ENCODE assay signal across 1 cellular context in the genomic region with DNA sequence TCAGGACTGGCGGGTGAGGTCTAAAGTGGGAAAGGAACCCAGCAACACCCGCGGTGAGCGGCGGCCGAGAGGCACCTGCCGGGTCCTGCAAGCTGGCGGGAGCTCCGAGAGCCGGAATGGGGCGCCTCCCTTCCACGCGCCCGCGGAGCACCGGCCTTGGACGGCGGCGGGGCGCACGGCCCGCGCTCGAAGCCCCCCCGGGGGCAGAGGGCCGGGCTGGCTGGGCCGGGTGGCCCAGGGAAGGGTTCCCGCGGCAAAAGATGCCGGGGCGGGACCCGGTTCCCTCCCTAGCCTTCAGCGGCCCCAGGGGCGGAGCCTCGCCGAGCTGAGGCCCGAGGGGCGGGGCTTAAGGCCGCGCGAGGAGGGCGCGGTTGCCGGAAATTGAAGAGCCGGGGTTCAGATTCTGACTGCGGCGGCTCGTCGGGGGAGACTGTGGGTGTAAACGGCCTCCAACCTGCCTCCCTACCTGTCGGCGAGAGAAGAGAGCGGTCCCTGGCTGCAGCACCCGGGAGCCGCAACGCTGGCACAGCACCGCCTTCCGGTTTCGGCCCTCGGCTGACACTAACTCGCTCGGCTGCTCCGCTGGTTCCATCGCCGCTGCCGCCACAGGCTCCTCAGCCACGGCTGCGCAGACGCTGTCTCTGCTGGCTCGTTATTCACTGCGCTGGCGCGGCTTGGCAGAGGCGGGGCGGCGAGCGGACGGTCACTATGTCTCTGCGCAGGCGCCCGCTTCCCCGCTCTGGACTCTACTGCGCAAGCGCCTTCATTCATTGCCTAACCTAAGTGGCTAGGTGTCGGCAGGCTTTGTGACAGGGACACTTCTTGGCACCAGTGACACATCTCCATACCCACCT.
A peak's percentile ranks its signal among the peaks of the same experiment; 100 is the strongest.
TF ChIP-seq lines count a peak whose summit lies in the region.

A gene (minus strand): TSS at position 643 of the 854 bp plus-strand sequence. CDS start 51 bp downstream, at position 592.

TF ChIP-seq in K562, 482 proteins besides CTCF, POLR2A, EP300 and RAD21 (continued from another document and continues in another):
- TF ChIP-seq, protein P1, sequence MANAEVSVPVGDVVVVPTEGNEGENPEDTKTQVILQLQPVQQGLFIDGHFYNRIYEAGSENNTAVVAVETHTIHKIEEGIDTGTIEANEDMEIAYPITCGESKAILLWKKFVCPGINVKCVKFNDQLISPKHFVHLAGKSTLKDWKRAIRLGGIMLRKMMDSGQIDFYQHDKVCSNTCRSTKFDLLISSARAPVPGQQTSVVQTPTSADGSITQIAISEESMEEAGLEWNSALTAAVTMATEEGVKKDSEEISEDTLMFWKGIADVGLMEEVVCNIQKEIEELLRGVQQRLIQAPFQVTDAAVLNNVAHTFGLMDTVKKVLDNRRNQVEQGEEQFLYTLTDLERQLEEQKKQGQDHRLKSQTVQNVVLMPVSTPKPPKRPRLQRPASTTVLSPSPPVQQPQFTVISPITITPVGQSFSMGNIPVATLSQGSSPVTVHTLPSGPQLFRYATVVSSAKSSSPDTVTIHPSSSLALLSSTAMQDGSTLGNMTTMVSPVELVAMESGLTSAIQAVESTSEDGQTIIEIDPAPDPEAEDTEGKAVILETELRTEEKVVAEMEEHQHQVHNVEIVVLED (CRISPR knock-in tag; IDR thresholded peaks at IDR 0.05), result peak; percentile 58
- TF ChIP-seq L3MBTL2 (IDR thresholded peaks at IDR 0.05) (peak; percentile 88), ZNF586 (CRISPR knock-in tag; conservative IDR thresholded peaks at IDR 0.05) (no peak), ELF2 (CRISPR knock-in tag; IDR thresholded peaks at IDR 0.05) (peak; percentile 84), ESRRB (CRISPR knock-in tag; IDR thresholded peaks at IDR 0.05; ENCODE audit: borderline replicate concordance) (no peak), CTBP1 (IDR thresholded peaks at IDR 0.05; ENCODE audit: borderline replicate concordance) (peak; percentile 97), MCM5 (IDR thresholded peaks at IDR 0.05; ENCODE audit: low read depth) (no peak), ZBTB8A (IDR thresholded peaks at IDR 0.05; ENCODE audit: partially characterized antibody) (no peak), ZSCAN29 (IDR thresholded peaks at IDR 0.05) (0 out of 2 replicates have a peak, but pooled peaks have one; percentile 69), ZNF830 (CRISPR knock-in tag; IDR thresholded peaks at IDR 0.05) (no peak), JUNB (CRISPR knock-in tag; conservative IDR thresholded peaks at IDR 0.05) (no peak), ZNF764 (CRISPR knock-in tag; IDR thresholded peaks at IDR 0.05; ENCODE audit: low read depth) (peak; percentile 5; the same call in 1 of the 2 replicates), SOX6 (IDR thresholded peaks at IDR 0.05) (peak; percentile 51; the same call in 1 of the 2 replicates), BCOR (IDR thresholded peaks at IDR 0.05) (0 out of 2 replicates have a peak, but pooled peaks have one; percentile 26), ZEB2 (IDR thresholded peaks at IDR 0.05) (no peak), PML (IDR thresholded peaks at IDR 0.05; ENCODE audit: low read length) (peak; percentile 87), NELFE (IDR thresholded peaks at IDR 0.05; ENCODE audit: insufficient read depth, insufficient read length) (no peak), FUS (optimal IDR thresholded peaks at IDR 0.05; ENCODE audit: low read depth, low read length) (peak; percentile 72), RNF2 (IDR thresholded peaks at IDR 0.05) (0 out of 2 replicates have a peak, but pooled peaks have one; percentile 11), ILF3 (IDR thresholded peaks at IDR 0.05; ENCODE audit: borderline replicate concordance) (peak; percentile 41; the same call in 1 of the 2 replicates), STAT5B (CRISPR knock-in tag; IDR thresholded peaks at IDR 0.05) (no peak), HMGN3 (IDR thresholded peaks at IDR 0.05; ENCODE audit: borderline replicate concordance, extremely low read depth, insufficient read length, low read depth, low read length) (peak; percentile 94), NUFIP1 (IDR thresholded peaks at IDR 0.05; ENCODE audit: partially characterized antibody) (no peak), ZNF3 (CRISPR knock-in tag; IDR thresholded peaks at IDR 0.05) (no peak), SNIP1 (IDR thresholded peaks at IDR 0.05; ENCODE audit: low read depth) (no peak), ERF (CRISPR knock-in tag; IDR thresholded peaks at IDR 0.05) (peak; percentile 73), PRPF4 (IDR thresholded peaks at IDR 0.05; ENCODE audit: insufficient read depth, low read depth, low read length, poor library complexity, severe bottlenecking) (no peak), BDP1 (IDR thresholded peaks at IDR 0.05; ENCODE audit: insufficient read depth, insufficient read length) (no peak), FOXK2 (conservative IDR thresholded peaks at IDR 0.05 in 1 of 2, IDR thresholded peaks at IDR 0.05 in 1 of 2; ENCODE audit: low read depth in 2 of 2) (peak; percentile 85 to 87), MEIS2 (IDR thresholded peaks at IDR 0.05; ENCODE audit: partially characterized antibody) (peak; percentile 98), PPARD (CRISPR knock-in tag; IDR thresholded peaks at IDR 0.05) (no peak), CEBPB (tag; IDR thresholded peaks at IDR 0.05) (peak; percentile 96)
- TF ChIP-seq, protein P2, sequence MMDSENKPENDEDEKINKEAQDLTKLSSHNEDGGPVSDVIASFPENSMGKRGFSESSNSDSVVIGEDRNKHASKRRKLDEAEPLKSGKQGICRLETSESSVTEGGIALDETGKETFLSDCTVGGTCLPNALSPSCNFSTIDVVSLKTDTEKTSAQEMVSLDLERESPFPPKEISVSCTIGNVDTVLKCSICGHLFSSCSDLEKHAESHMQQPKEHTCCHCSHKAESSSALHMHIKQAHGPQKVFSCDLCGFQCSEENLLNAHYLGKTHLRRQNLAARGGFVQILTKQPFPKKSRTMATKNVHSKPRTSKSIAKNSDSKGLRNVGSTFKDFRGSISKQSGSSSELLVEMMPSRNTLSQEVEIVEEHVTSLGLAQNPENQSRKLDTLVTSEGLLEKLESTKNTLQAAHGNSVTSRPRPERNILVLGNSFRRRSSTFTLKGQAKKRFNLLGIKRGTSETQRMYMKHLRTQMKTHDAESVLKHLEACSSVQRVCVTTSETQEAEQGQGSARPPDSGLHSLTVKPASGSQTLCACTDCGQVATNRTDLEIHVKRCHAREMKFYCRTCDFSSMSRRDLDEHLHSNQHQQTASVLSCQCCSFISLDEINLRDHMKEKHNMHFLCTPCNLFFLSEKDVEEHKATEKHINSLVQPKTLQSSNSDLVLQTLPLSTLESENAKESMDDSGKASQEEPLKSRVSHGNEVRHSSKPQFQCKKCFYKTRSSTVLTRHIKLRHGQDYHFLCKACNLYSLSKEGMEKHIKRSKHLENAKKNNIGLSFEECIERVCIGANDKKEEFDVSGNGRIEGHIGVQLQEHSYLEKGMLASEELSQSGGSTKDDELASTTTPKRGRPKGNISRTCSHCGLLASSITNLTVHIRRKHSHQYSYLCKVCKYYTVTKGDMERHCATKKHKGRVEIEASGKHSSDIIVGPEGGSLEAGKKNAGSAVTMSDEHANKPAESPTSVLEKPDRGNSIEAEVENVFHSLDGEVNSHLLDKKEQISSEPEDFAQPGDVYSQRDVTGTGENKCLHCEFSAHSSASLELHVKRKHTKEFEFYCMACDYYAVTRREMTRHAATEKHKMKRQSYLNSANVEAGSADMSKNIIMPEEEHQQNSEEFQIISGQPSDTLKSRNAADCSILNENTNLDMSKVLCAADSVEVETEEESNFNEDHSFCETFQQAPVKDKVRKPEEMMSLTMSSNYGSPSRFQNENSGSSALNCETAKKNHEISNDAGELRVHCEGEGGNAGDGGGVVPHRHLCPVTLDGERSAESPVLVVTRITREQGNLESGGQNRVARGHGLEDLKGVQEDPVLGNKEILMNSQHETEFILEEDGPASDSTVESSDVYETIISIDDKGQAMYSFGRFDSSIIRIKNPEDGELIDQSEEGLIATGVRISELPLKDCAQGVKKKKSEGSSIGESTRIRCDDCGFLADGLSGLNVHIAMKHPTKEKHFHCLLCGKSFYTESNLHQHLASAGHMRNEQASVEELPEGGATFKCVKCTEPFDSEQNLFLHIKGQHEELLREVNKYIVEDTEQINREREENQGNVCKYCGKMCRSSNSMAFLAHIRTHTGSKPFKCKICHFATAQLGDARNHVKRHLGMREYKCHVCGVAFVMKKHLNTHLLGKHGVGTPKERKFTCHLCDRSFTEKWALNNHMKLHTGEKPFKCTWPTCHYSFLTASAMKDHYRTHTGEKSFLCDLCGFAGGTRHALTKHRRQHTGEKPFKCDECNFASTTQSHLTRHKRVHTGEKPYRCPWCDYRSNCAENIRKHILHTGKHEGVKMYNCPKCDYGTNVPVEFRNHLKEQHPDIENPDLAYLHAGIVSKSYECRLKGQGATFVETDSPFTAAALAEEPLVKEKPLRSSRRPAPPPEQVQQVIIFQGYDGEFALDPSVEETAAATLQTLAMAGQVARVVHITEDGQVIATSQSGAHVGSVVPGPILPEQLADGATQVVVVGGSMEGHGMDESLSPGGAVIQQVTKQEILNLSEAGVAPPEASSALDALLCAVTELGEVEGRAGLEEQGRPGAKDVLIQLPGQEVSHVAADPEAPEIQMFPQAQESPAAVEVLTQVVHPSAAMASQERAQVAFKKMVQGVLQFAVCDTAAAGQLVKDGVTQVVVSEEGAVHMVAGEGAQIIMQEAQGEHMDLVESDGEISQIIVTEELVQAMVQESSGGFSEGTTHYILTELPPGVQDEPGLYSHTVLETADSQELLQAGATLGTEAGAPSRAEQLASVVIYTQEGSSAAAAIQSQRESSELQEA (IDR thresholded peaks at IDR 0.05; ENCODE audit: low read depth), result no peak
- TF ChIP-seq, protein P3, sequence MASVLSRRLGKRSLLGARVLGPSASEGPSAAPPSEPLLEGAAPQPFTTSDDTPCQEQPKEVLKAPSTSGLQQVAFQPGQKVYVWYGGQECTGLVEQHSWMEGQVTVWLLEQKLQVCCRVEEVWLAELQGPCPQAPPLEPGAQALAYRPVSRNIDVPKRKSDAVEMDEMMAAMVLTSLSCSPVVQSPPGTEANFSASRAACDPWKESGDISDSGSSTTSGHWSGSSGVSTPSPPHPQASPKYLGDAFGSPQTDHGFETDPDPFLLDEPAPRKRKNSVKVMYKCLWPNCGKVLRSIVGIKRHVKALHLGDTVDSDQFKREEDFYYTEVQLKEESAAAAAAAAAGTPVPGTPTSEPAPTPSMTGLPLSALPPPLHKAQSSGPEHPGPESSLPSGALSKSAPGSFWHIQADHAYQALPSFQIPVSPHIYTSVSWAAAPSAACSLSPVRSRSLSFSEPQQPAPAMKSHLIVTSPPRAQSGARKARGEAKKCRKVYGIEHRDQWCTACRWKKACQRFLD (CRISPR knock-in tag; IDR thresholded peaks at IDR 0.05), result peak; percentile 14; the same call in 1 of the 2 replicates
- TF ChIP-seq, protein P4, sequence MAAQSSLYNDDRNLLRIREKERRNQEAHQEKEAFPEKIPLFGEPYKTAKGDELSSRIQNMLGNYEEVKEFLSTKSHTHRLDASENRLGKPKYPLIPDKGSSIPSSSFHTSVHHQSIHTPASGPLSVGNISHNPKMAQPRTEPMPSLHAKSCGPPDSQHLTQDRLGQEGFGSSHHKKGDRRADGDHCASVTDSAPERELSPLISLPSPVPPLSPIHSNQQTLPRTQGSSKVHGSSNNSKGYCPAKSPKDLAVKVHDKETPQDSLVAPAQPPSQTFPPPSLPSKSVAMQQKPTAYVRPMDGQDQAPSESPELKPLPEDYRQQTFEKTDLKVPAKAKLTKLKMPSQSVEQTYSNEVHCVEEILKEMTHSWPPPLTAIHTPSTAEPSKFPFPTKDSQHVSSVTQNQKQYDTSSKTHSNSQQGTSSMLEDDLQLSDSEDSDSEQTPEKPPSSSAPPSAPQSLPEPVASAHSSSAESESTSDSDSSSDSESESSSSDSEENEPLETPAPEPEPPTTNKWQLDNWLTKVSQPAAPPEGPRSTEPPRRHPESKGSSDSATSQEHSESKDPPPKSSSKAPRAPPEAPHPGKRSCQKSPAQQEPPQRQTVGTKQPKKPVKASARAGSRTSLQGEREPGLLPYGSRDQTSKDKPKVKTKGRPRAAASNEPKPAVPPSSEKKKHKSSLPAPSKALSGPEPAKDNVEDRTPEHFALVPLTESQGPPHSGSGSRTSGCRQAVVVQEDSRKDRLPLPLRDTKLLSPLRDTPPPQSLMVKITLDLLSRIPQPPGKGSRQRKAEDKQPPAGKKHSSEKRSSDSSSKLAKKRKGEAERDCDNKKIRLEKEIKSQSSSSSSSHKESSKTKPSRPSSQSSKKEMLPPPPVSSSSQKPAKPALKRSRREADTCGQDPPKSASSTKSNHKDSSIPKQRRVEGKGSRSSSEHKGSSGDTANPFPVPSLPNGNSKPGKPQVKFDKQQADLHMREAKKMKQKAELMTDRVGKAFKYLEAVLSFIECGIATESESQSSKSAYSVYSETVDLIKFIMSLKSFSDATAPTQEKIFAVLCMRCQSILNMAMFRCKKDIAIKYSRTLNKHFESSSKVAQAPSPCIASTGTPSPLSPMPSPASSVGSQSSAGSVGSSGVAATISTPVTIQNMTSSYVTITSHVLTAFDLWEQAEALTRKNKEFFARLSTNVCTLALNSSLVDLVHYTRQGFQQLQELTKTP (IDR thresholded peaks at IDR 0.05; ENCODE audit: low read depth in 1 of 2, partially characterized antibody in 2 of 2), result no peak
- TF ChIP-seq, protein P5, sequence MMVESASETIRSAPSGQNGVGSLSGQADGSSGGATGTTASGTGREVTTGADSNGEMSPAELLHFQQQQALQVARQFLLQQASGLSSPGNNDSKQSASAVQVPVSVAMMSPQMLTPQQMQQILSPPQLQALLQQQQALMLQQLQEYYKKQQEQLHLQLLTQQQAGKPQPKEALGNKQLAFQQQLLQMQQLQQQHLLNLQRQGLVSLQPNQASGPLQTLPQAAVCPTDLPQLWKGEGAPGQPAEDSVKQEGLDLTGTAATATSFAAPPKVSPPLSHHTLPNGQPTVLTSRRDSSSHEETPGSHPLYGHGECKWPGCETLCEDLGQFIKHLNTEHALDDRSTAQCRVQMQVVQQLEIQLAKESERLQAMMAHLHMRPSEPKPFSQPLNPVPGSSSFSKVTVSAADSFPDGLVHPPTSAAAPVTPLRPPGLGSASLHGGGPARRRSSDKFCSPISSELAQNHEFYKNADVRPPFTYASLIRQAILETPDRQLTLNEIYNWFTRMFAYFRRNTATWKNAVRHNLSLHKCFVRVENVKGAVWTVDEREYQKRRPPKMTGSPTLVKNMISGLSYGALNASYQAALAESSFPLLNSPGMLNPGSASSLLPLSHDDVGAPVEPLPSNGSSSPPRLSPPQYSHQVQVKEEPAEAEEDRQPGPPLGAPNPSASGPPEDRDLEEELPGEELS (CRISPR knock-in tag; IDR thresholded peaks at IDR 0.05; ENCODE audit: borderline replicate concordance), result no peak
- TF ChIP-seq, protein P6, sequence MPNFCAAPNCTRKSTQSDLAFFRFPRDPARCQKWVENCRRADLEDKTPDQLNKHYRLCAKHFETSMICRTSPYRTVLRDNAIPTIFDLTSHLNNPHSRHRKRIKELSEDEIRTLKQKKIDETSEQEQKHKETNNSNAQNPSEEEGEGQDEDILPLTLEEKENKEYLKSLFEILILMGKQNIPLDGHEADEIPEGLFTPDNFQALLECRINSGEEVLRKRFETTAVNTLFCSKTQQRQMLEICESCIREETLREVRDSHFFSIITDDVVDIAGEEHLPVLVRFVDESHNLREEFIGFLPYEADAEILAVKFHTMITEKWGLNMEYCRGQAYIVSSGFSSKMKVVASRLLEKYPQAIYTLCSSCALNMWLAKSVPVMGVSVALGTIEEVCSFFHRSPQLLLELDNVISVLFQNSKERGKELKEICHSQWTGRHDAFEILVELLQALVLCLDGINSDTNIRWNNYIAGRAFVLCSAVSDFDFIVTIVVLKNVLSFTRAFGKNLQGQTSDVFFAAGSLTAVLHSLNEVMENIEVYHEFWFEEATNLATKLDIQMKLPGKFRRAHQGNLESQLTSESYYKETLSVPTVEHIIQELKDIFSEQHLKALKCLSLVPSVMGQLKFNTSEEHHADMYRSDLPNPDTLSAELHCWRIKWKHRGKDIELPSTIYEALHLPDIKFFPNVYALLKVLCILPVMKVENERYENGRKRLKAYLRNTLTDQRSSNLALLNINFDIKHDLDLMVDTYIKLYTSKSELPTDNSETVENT (CRISPR knock-in tag; IDR thresholded peaks at IDR 0.05), result peak; percentile 95
- TF ChIP-seq, protein P7, sequence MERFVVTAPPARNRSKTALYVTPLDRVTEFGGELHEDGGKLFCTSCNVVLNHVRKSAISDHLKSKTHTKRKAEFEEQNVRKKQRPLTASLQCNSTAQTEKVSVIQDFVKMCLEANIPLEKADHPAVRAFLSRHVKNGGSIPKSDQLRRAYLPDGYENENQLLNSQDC (CRISPR knock-in tag; IDR thresholded peaks at IDR 0.05), result peak; percentile 86
